ENCODE assay signal across 7 cellular contexts in genomic region chr6:26078061-26078460, GRCh38. TPM values are rescaled to one million over a fixed set of nuclear protein-coding genes. Genes with fewer than 3 reads are reported as not detected.
DNase-seq lines count a peak whose midpoint lies in the region; FAIRE-seq and TF ChIP-seq lines count a peak whose summit lies in the region.
"Not testable (repeated sequence)": the region's sequence is repeated elsewhere in the genome, so short reads cannot be mapped to it uniquely, and the experiment has no call there.

No MANE protein-coding gene starts in this region.

- DNase-seq in HT1080 (ENCODE audit: low read depth) (peak; percentile 77), RCC 7860 (ENCODE audit: low spot score) (peak; percentile 39), SW480 (ENCODE audit: low spot score) (peak; percentile 25), astrocyte of the hippocampus (ENCODE audit: low read depth, low spot score) (peak; percentile 50), dermis blood vessel endothelial cell (peak; percentile 73), kidney tubule cell (ENCODE audit: low spot score) (peak; percentile 69), retinal pigment epithelial cell (ENCODE audit: low read depth) (peak; percentile 10)

- FAIRE-seq in RCC 7860 (lab: Jason Lieb, UNC): not testable (repeated sequence)

- not testable (repeated sequence) for TF ChIP-seq CTCF in retinal pigment epithelial cell (conservative IDR thresholded peaks at IDR 0.05; ENCODE audit: low read depth, low read length)

- H3K4me3 ChIP-seq in retinal pigment epithelial cell (ENCODE audit: low read length): not testable (repeated sequence)

RNA-seq across cellular contexts. Expression of gene HFE, which starts 9.2 kb away (rescaled TPM):
- 3.4 and 3.8 TPM in 2 replicates for total RNA-seq in HT1080 (2014; rRNA removed; shearing (Covaris generic))
- polyA plus RNA-seq in HT1080 (2015; cell fraction: cytosol; rRNA removed): 4.6 and 6.9 TPM in 2 replicates
- polyA plus RNA-seq in HT1080 (2015; cell fraction: nucleus; rRNA removed): 9.1 and 9.7 TPM in 2 replicates
- 2.2 and 6.2 TPM in 2 replicates for total RNA-seq in dermis blood vessel endothelial cell

Comparison
In these comparisons a context has a peak if more than half of its experiments do, and no peak if none do; other contexts are left out.
1. DNase-seq: peak in every context shown above with its lines; median percentile 77 in HT1080; 73 in dermis blood vessel endothelial cell; 69 in kidney tubule cell; 50 in astrocyte of the hippocampus; 39 in RCC 7860; 25 in SW480; 10 in retinal pigment epithelial cell.